ENCODE assay signal across 12 cellular contexts in the genomic region with DNA sequence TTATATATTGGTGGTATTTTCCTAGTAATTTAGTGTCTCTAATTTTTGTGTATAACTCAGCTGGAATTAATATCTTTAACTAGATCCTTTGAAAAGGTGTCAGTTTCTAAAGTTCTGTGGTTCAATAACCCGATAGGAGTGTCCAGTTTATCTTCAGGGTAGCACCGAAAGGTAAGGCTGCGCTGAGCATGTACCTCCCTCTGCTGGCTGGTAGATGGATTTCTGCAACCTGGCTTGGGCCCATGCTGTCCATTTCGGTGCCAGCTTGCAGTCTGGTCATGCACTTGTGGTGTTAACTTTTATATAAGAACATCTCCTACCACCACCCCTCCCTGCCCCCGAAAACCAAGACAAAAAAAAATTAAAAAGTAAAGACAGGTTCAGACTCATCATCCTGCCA. TPM values are rescaled to one million over a fixed set of nuclear protein-coding genes. Genes with fewer than 3 reads are reported as not detected.
A peak's percentile ranks its signal among the peaks of the same experiment; 100 is the strongest.
DNase-seq lines count a peak whose midpoint lies in the region; ATAC-seq and TF ChIP-seq lines count a peak whose summit lies in the region.
"Had no signal": no experiment of that assay in that cellular context is flagged by ENCODE, and none has a peak within 500 bp of the region (broad histone marks: within the 10 kb centered on the region; RNA-seq: fewer than 3 reads in every experiment).

No MANE protein-coding gene starts in this region.

- no peak overlapping the region for H2AFZ ChIP-seq in MM.1S (ENCODE audit: low read length)

- DNase-seq in MM.1S: no peak
- peak; percentile 40 for DNase-seq in dermis blood vessel endothelial cell
- no peak for DNase-seq in NCI-H748 treated with DMSO at 0.1 percent for 48 hours (lab: John Stamatoyannopoulos, UW)
- no peak for DNase-seq in activated gamma-delta T cell (lab: John Stamatoyannopoulos, UW)
- no peak for DNase-seq in OCI-M1 (lab: John Stamatoyannopoulos, UW)
- DNase-seq: DMS79; stimulated activated CD8-positive, alpha-beta memory T cell treated with anti-CD3 and anti-CD28 coated beads, Interleukin-4, amount 100 ng/mL, for 48 hours; T-cell had no signal

- no peaks in the 10 kb centered on the region for H3F3A ChIP-seq in MM.1S (ENCODE audit: insufficient read depth, low read length)

- H3K36me3 ChIP-seq in MM.1S (replicated peaks; ENCODE audit: insufficient read depth, low read length) (no peaks in the 10 kb centered on the region), liver (ENCODE audit: control insufficient read depth in 4 of 4, insufficient read depth in 3 of 4, low read depth in 1 of 4, low read length in 3 of 4) (peaks cover 3 to 17% (median 10%) of the 10 kb centered on the region in 4 donors)

- WGBS in liver: 76% methylated on average over 5 of the region's 5 CpGs

- peaks cover 1% of the 10 kb centered on the region; the same call in 1 of the 2 replicates for H3K4me1 ChIP-seq in MM.1S (ENCODE audit: low read length)
- H3K4me1 ChIP-seq in liver (ENCODE audit: control insufficient read depth in 4 of 4, insufficient read depth in 4 of 4, low read length in 3 of 4): peaks cover 0 to 3% (median 0%) of the 10 kb centered on the region in 4 donors

- H3K4me3 ChIP-seq in MM.1S (ENCODE audit: low read length) (no peak overlapping the region), liver (ENCODE audit: low read depth in 1 of 3, low read length in 3 of 3) (no peak overlapping the region)

- H3K27me3 ChIP-seq in MM.1S (replicated peaks; ENCODE audit: insufficient read depth, low read length): no peaks in the 10 kb centered on the region
- no peaks in the 10 kb centered on the region for H3K27me3 ChIP-seq in liver (ENCODE audit: control insufficient read depth in 4 of 4, insufficient read depth in 4 of 4, low read length in 3 of 4)

- H3K4me2 ChIP-seq in MM.1S (ENCODE audit: low read depth, low read length): no peak overlapping the region

- TF ChIP-seq CTCF in C4-2B (conservative IDR thresholded peaks at IDR 0.05): peak; percentile 65
- peak; percentile 14; the same call in 1 of the 2 replicates for TF ChIP-seq CTCF in MM.1S (IDR thresholded peaks at IDR 0.05; ENCODE audit: low read length)
- peak; percentile 13 for TF ChIP-seq CTCF in liver (IDR thresholded peaks at IDR 0.05; ENCODE audit: low read depth, low read length, missing input control)

- no peaks in the 10 kb centered on the region for H3K79me2 ChIP-seq in MM.1S (ENCODE audit: low read length)

- no peak for ATAC-seq in HG02885 (IDR thresholded peaks at IDR 0.05; ENCODE audit: poor library complexity, unreplicated experiment)
- ATAC-seq: sciatic nerve, T-cell had no signal

- H3K9me3 ChIP-seq in MM.1S (replicated peaks; ENCODE audit: insufficient read depth, low read length) (no peaks in the 10 kb centered on the region), liver (ENCODE audit: control insufficient read depth in 4 of 4, low read length in 3 of 4) (no peaks in the 10 kb centered on the region)

- peak; percentile 34 to 64 for TF ChIP-seq RAD21 in liver (IDR thresholded peaks at IDR 0.05)

- H3K9ac ChIP-seq in MM.1S (ENCODE audit: low read length) (no peak overlapping the region), liver (ENCODE audit: low read depth in 1 of 2, low read length in 2 of 2) (no peak overlapping the region)

- H3K9me2 ChIP-seq in MM.1S (replicated peaks; ENCODE audit: insufficient read depth, low read length): no peaks in the 10 kb centered on the region

- H4K20me1 ChIP-seq in MM.1S (ENCODE audit: insufficient read depth, low read length): no peaks in the 10 kb centered on the region

- H3K27ac ChIP-seq in C4-2B: no peak overlapping the region
- H3K27ac ChIP-seq in MM.1S (ENCODE audit: low read length): no peak overlapping the region
- H3K27ac ChIP-seq in liver (ENCODE audit: low read depth in 1 of 2, low read length in 2 of 2): no peak overlapping the region

TF ChIP-seq in liver, 16 proteins besides CTCF, POLR2A, EP300 and RAD21:
- no peak for TF ChIP-seq FOXA2 (IDR thresholded peaks at IDR 0.05)
- TF ChIP-seq RXRA (IDR thresholded peaks at IDR 0.05): no peak
- TF ChIP-seq EGR1 (IDR thresholded peaks at IDR 0.05; ENCODE audit: low read depth in 2 of 2): no peak
- TF ChIP-seq, protein P1, sequence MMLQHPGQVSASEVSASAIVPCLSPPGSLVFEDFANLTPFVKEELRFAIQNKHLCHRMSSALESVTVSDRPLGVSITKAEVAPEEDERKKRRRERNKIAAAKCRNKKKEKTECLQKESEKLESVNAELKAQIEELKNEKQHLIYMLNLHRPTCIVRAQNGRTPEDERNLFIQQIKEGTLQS (IDR thresholded peaks at IDR 0.05): no peak
- TF ChIP-seq SP1 (IDR thresholded peaks at IDR 0.05): no peak
- TF ChIP-seq FOXA1 (IDR thresholded peaks at IDR 0.05): no peak
- TF ChIP-seq YY1 (IDR thresholded peaks at IDR 0.05): no peak
- TF ChIP-seq REST (IDR thresholded peaks at IDR 0.05): no peak
- TF ChIP-seq HNF4A (conservative IDR thresholded peaks at IDR 0.05): no peak
- TF ChIP-seq JUND (IDR thresholded peaks at IDR 0.05): no peak
- TF ChIP-seq TAF1 (conservative IDR thresholded peaks at IDR 0.05): no peak
- TF ChIP-seq ZBTB33 (IDR thresholded peaks at IDR 0.05): no peak

RNA-seq across cellular contexts. Expression of gene EXT2, which starts 24.7 kb away (rescaled TPM):
- total RNA-seq in dermis blood vessel endothelial cell (149 and 158 TPM in 2 replicates), liver (10 to 100 TPM; 33.1 to 36.1 TPM)
- 10 to 100 TPM in 1 of 2 donors, 1 to 10 TPM in 1; 8.4 to 26.6 TPM for polyA plus RNA-seq in liver

RNA-seq across cellular contexts. Expression of gene ACCS, which starts 54.1 kb away (rescaled TPM):
- total RNA-seq in dermis blood vessel endothelial cell: 8.2 and 9.0 TPM in 2 replicates
- 10 to 100 TPM; 12.6 to 17.5 TPM for total RNA-seq in liver
- 1 to 10 TPM; 8.7 to 9.2 TPM for polyA plus RNA-seq in liver

Comparison
In these comparisons a context has a peak if more than half of its experiments do, and no peak if none do; other contexts are left out.
1. CTCF ChIP-seq: peak in every context shown above with its lines; median percentile 65 in C4-2B; 14 in MM.1S; 13 in liver.